ENCODE assay signal across 8 cellular contexts in genomic region chr2:45651415-45652089, GRCh38. TPM values are rescaled to one million over a fixed set of nuclear protein-coding genes. Genes with fewer than 3 reads are reported as not detected.
DNase-seq lines count a peak whose midpoint lies in the region; ATAC-seq and TF ChIP-seq lines count a peak whose summit lies in the region.

TSS of gene PRKCE (plus strand) at chr2:45651675.

- peak within 1 kb of the TSS; percentile 98 for H3K27ac Mint-ChIP-seq in T-helper 2 cell treated with Interferon-gamma antibody and Interleukin-4, amounts not matched to agents 5 μg/mL and 100 μg/mL, for 36 hours
- peak within 1 kb of the TSS; percentile 93 to 97 (median 95) for H3K27ac Mint-ChIP-seq in brain

- H3K9ac ChIP-seq in iPS-18a (ENCODE audit: low read length): no peak within 1 kb of the TSS

- TF ChIP-seq CTCF in AG09309 (IDR thresholded peaks at IDR 0.05; ENCODE audit: control insufficient read depth, insufficient read depth, low read depth, low read length, missing control alignments) (no peak), brain (conservative IDR thresholded peaks at IDR 0.05) (no peak)

- H3K27me3 Mint-ChIP-seq in T-helper 2 cell treated with Interferon-gamma antibody and Interleukin-4, amounts not matched to agents 5 μg/mL and 100 μg/mL, for 36 hours (ENCODE audit: low read depth): peaks cover 21% of the 10 kb centered on the region
- H3K27me3 Mint-ChIP-seq in brain: peaks cover 44% of the 10 kb centered on the region

- peaks cover 33% of the 10 kb centered on the region for H3K4me1 Mint-ChIP-seq in T-helper 2 cell treated with Interferon-gamma antibody and Interleukin-4, amounts not matched to agents 5 μg/mL and 100 μg/mL, for 36 hours (ENCODE audit: low read depth)
- peaks cover 69% of the 10 kb centered on the region for H3K4me1 Mint-ChIP-seq in brain

- peak within 1 kb of the TSS; percentile 93 for H3K4me3 ChIP-seq in AG09309 (ENCODE audit: control insufficient read depth, low read depth, low read length)
- peak within 1 kb of the TSS; percentile 73 for H3K4me3 ChIP-seq in iPS-18a (ENCODE audit: low read length)

- H3K27ac ChIP-seq in iPS-18a (ENCODE audit: low read length): no peak within 1 kb of the TSS

- ATAC-seq in GM19025 (IDR thresholded peaks at IDR 0.05; ENCODE audit: low read depth, unreplicated experiment) (peak; percentile 18), HG03354 (IDR thresholded peaks at IDR 0.05; ENCODE audit: poor library complexity, severe bottlenecking, unreplicated experiment) (peak; percentile 35), sciatic nerve (peak; percentile 23)

- peak within 1 kb of the TSS; percentile 93 for H3K4me3 Mint-ChIP-seq in T-helper 2 cell treated with Interferon-gamma antibody and Interleukin-4, amounts not matched to agents 5 μg/mL and 100 μg/mL, for 36 hours
- H3K4me3 Mint-ChIP-seq in brain: peak within 1 kb of the TSS; percentile 91 to 99 (median 96)

- peaks cover 75% of the 10 kb centered on the region for H3K27me3 ChIP-seq in iPS-18a (ENCODE audit: control insufficient read depth, insufficient read depth, low read length)

- no peaks in the 10 kb centered on the region for H3K9me3 Mint-ChIP-seq in T-helper 2 cell treated with Interferon-gamma antibody and Interleukin-4, amounts not matched to agents 5 μg/mL and 100 μg/mL, for 36 hours
- H3K9me3 Mint-ChIP-seq in brain: peaks cover 0 to 5% (median 2%) of the 10 kb centered on the region in 5 experiments

- intact Hi-C loops in sciatic nerve (cut with DNase I): loop anchor here (1.0 kb wide), 1 partner anchor 23 kb away; no protein-coding TSS in a partner anchor

- DNase-seq in AG09309 (ENCODE audit: low read depth) (no peak), sciatic nerve (ENCODE audit: low spot score) (peak; percentile 85), DMS114 treated with DMSO at 0.1 percent for 48 hours (lab: John Stamatoyannopoulos, UW; ENCODE audit: unreplicated experiment) (no peak)
- DNase-seq in T-helper 2 cell treated with Interferon-gamma antibody and Interleukin-4, amounts not matched to agents 5 μg/mL and 100 μg/mL, for 36 hours (ENCODE audit: low spot score): peak; percentile 19

- peaks cover 4% of the 10 kb centered on the region for H3K36me3 Mint-ChIP-seq in T-helper 2 cell treated with Interferon-gamma antibody and Interleukin-4, amounts not matched to agents 5 μg/mL and 100 μg/mL, for 36 hours (ENCODE audit: low read depth)
- H3K36me3 Mint-ChIP-seq in brain: no peaks in the 10 kb centered on the region

- peaks cover 4% of the 10 kb centered on the region for H3K4me1 ChIP-seq in iPS-18a (ENCODE audit: control insufficient read depth, low read depth, low read length)

- no peaks in the 10 kb centered on the region for H3K9me3 ChIP-seq in iPS-18a (ENCODE audit: control insufficient read depth, low read depth, low read length)

- no peaks in the 10 kb centered on the region for H3K36me3 ChIP-seq in iPS-18a (ENCODE audit: control insufficient read depth, low read depth, low read length)

RNA-seq across cellular contexts. Expression of gene PRKCE, which starts in this region (rescaled TPM):
- polyA plus RNA-seq in brain (ENCODE audit: insufficient read depth, low read depth, low replicate concordance): 6.0 TPM
- 30.5 TPM for total RNA-seq in sciatic nerve

Comparison
In these comparisons a context has a peak if more than half of its experiments do, and no peak if none do; other contexts are left out.
1. DNase-seq: peak in T-helper 2 cell treated with Interferon-gamma antibody and Interleukin-4, amounts not matched to agents 5 μg/mL and 100 μg/mL, for 36 hours (single experiment) and sciatic nerve (single experiment); none in AG09309 (single experiment) and DMS114 treated with DMSO at 0.1 percent for 48 hours (single experiment).
2. Peak in every context shown above with its lines, with median percentiles within 50 percentile points of each other: ATAC-seq.